9 cellular contexts compared by ENCODE assay signal in genomic region chr1:19651141-19651737, GRCh38. TPM values are rescaled to one million over a fixed set of nuclear protein-coding genes. Genes with fewer than 3 reads are reported as not detected.
DNase-seq lines count a peak whose midpoint lies in the region; ATAC-seq, FAIRE-seq and TF ChIP-seq lines count a peak whose summit lies in the region.
"Had no signal": no experiment of that assay in that cellular context is flagged by ENCODE, and none has a peak within 500 bp of the region (broad histone marks: within the 10 kb centered on the region; RNA-seq: fewer than 3 reads in every experiment).

No MANE protein-coding gene starts in this region.

- no peaks in the 10 kb centered on the region for H3K27me3 ChIP-seq in WERI-Rb-1 (ENCODE audit: insufficient read depth, low read depth, severe bottlenecking)
- H3K27me3 ChIP-seq in duodenal mucosa (ENCODE audit: control insufficient read depth in 1 of 2, insufficient read depth in 2 of 2, low read length in 2 of 2): no peaks in the 10 kb centered on the region
- H3K27me3 ChIP-seq in suprapubic skin: no peaks in the 10 kb centered on the region

- H3K27ac ChIP-seq in WERI-Rb-1 (no peak overlapping the region), duodenal mucosa (ENCODE audit: low read depth, low read length) (no peak overlapping the region), suprapubic skin (peak overlapping the region; percentile 81)
- H3K27ac ChIP-seq: SK-N-MC had no signal

- peaks cover 57 to 62% of the 10 kb centered on the region in 2 donors for H3K4me1 ChIP-seq in duodenal mucosa (ENCODE audit: control insufficient read depth in 1 of 2, insufficient read depth in 2 of 2, low read length in 2 of 2)
- peaks cover 77% of the 10 kb centered on the region for H3K4me1 ChIP-seq in suprapubic skin

- WGBS in suprapubic skin: 13% methylated on average over 10 of the region's 11 CpGs

- DNase-seq in D721Med (ENCODE audit: insufficient read length, low spot score) (peak; percentile 74), HuH-7.5 (ENCODE audit: low spot score) (peak; percentile 93), WERI-Rb-1 (peak; percentile 64), medulla oblongata (ENCODE audit: extremely low spot score) (peak; percentile 69), suprapubic skin (ENCODE audit: low spot score in 2 of 2) (no peak)

- H3K9me3 ChIP-seq in WERI-Rb-1 (ENCODE audit: severe bottlenecking): no peaks in the 10 kb centered on the region
- H3K9me3 ChIP-seq in duodenal mucosa (ENCODE audit: control insufficient read depth in 1 of 2, low read length in 2 of 2): no peaks in the 10 kb centered on the region
- H3K9me3 ChIP-seq in suprapubic skin: no peaks in the 10 kb centered on the region

- no peak for FAIRE-seq in D721Med (lab: Jason Lieb, UNC)

- no peak for TF ChIP-seq POLR2A in suprapubic skin (IDR thresholded peaks at IDR 0.05)

- H3K36me3 ChIP-seq in WERI-Rb-1 (no peaks in the 10 kb centered on the region), duodenal mucosa (ENCODE audit: control insufficient read depth in 1 of 2, insufficient read depth in 2 of 2, low read length in 2 of 2) (peaks cover 10 to 31% of the 10 kb centered on the region in 2 donors), suprapubic skin (peaks cover 12% of the 10 kb centered on the region)

- H3K9ac ChIP-seq in duodenal mucosa (ENCODE audit: low read depth in 1 of 2, low read length in 2 of 2): peak overlapping the region; percentile 47 to 52

- no peak for TF ChIP-seq EP300 in suprapubic skin (IDR thresholded peaks at IDR 0.05)

- TF ChIP-seq CTCF in D721Med (IDR thresholded peaks at IDR 0.05; ENCODE audit: insufficient read depth, missing control alignments): peak; percentile 73
- TF ChIP-seq CTCF in WERI-Rb-1 (IDR thresholded peaks at IDR 0.05; ENCODE audit: low read depth, low read length): peak; percentile 92
- TF ChIP-seq CTCF in suprapubic skin (IDR thresholded peaks at IDR 0.05): peak; percentile 62 to 75

- no peak for ATAC-seq in HG02840 (IDR thresholded peaks at IDR 0.05; ENCODE audit: low FRiP score, unreplicated experiment)
- no peak for ATAC-seq in GM19023 (IDR thresholded peaks at IDR 0.05; ENCODE audit: unreplicated experiment)

- H3K4me3 ChIP-seq in WERI-Rb-1 (ENCODE audit: low read depth, low read length): no peak overlapping the region
- H3K4me3 ChIP-seq in duodenal mucosa (ENCODE audit: low read depth in 1 of 2, low read length in 2 of 2): no peak overlapping the region
- peak overlapping the region; percentile 13 for H3K4me3 ChIP-seq in suprapubic skin
- H3K4me3 ChIP-seq: SK-N-MC had no signal

RNA-seq across cellular contexts. Expression of gene NBL1, which starts 7.1 kb away (rescaled TPM):
- total RNA-seq in suprapubic skin: 100 to 1,000 TPM; 144 to 197 (median 167) TPM

RNA-seq across cellular contexts. Expression of gene HTR6, which starts 13.4 kb away (rescaled TPM):
- total RNA-seq in suprapubic skin: 1 to 10 TPM in 1 of 4 donors, under 1 TPM in 1, not detected in 2; 0.23 to 2.4 TPM

Comparison
In these comparisons a context has a peak if more than half of its experiments do, and no peak if none do; other contexts are left out.
1. DNase-seq: peak in D721Med (single experiment), HuH-7.5 (single experiment), WERI-Rb-1 (single experiment) and medulla oblongata (single experiment); none in suprapubic skin (0 of 2).
2. Peak in every context shown above with its lines, with median percentiles within 50 percentile points of each other: CTCF ChIP-seq.